1 cellular context compared by ENCODE assay signal in the genomic region with DNA sequence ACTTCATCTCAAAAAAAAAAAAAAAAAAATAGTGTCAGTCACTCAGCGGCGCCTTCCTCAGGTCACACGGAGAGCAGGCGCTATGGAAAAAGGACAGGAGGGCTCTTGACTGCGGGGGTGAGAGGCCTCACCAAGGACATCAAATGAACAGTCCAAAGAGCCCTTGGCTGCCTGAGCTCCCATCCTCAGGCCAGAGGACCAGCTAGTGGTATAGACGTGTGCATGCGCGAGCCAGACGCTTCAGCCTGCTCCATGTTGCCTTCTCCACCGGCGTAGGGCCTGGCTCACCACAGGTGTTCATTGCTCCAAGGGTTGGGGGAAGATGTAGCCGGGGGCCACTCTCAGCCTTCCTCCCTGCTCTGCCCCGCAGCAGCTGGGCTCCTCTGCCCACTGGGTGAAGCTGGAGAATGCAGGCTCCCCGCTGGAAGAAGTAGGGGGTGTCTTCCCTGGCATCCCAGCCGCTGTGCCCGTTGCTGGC.
TF ChIP-seq lines count a peak whose summit lies in the region.

No MANE protein-coding gene starts in this region.

TF ChIP-seq in H1, 55 proteins besides CTCF, POLR2A, EP300 and RAD21 (continued from another document):
- TF ChIP-seq GABPA (IDR thresholded peaks at IDR 0.05; ENCODE audit: borderline replicate concordance, insufficient read depth, low read length) (no peak), POU5F1 (IDR thresholded peaks at IDR 0.05; ENCODE audit: low read depth, low read length) (no peak), TEAD4 (IDR thresholded peaks at IDR 0.05; ENCODE audit: low read depth, low read length) (no peak), SP4 (IDR thresholded peaks at IDR 0.05; ENCODE audit: low read length) (no peak), TAF7 (optimal IDR thresholded peaks at IDR 0.05; ENCODE audit: borderline replicate concordance, low read depth, low read length) (no peak), SAP30 (IDR thresholded peaks at IDR 0.05; ENCODE audit: insufficient read depth, insufficient replicate concordance, low read length) (no peak), JUN (IDR thresholded peaks at IDR 0.05; ENCODE audit: low read depth, low read length) (no peak), BACH1 (IDR thresholded peaks at IDR 0.05; ENCODE audit: low read length) (no peak), SUZ12 (IDR thresholded peaks at IDR 0.05; ENCODE audit: low read length) (no peak), NRF1 (IDR thresholded peaks at IDR 0.05; ENCODE audit: low read depth, low read length) (no peak)
- TF ChIP-seq, protein P1, sequence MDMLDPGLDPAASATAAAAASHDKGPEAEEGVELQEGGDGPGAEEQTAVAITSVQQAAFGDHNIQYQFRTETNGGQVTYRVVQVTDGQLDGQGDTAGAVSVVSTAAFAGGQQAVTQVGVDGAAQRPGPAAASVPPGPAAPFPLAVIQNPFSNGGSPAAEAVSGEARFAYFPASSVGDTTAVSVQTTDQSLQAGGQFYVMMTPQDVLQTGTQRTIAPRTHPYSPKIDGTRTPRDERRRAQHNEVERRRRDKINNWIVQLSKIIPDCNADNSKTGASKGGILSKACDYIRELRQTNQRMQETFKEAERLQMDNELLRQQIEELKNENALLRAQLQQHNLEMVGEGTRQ (IDR thresholded peaks at IDR 0.05; ENCODE audit: low read length): no peak
